Comparison of ENCODE assay signal across 8 cellular contexts in the genomic region with DNA sequence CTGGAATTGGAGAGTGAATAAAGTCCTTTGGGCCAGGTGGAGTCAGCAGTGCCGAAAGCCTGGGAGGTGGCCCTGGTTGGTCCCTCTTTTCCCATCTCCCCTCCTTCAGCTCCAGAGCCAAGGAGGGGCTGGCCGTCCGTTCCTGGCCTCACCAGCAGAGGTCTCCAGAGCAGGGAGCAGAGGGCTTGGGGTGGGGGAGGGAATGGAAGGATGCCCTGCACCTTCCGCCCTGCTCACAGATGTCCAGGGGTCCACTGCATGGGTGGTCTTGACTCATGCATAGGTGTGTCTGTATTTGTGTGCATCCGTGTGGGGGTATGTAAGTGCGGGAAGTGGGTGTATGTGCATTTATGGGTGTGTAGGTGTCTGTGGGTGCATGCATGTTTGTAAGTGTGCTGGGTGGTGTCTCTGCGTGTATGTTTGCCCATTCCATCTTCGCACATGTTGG.
DNase-seq lines count a peak whose midpoint lies in the region; ATAC-seq and TF ChIP-seq lines count a peak whose summit lies in the region.

No MANE protein-coding gene starts in this region.

- H3K23ac ChIP-seq in IMR-90 (ENCODE audit: low read depth, low read length), result no peak overlapping the region

- CTCF ChIA-PET in IMR-90 (lab: Yijun Ruan, JAX), result interaction anchor here (0.6 to 1.2 kb wide), 4 partner anchors 23 to 205 kb away, joined by 3 to 4 read pairs (median 3); no protein-coding TSS in a partner anchor

- dilution Hi-C loops in IMR-90 (cut with HindIII; ENCODE audit: low sequenced_read_pairs, unreplicated experiment), result no loop called here

- peaks cover 6% of the 10 kb centered on the region; the same call in 1 of the 2 replicates for H3K27me3 ChIP-seq in DOHH2 (ENCODE audit: control insufficient read depth, low read length)
- H3K27me3 ChIP-seq in IMR-90 (ENCODE audit: control insufficient read depth, insufficient read depth, low read length), result no peaks in the 10 kb centered on the region
- no peaks in the 10 kb centered on the region for H3K27me3 ChIP-seq in thyroid gland

- no peak overlapping the region for H3K18ac ChIP-seq in IMR-90 (ENCODE audit: low read depth, low read length)

- BruUV-seq in IMR-90 (replicated peaks; lab: Mats Ljungman, UMichigan), result no TSS peak

- H4K5ac ChIP-seq in IMR-90 (ENCODE audit: low read depth, low read length), result peak overlapping the region; percentile 51; the same call in 1 of the 2 replicates

- H2AFZ ChIP-seq in IMR-90 (replicated peaks; ENCODE audit: low read length, poor library complexity), result peak overlapping the region; percentile 80

- H3K4ac ChIP-seq in IMR-90 (ENCODE audit: low read depth, low read length), result peak overlapping the region; percentile 70; the same call in 1 of the 2 replicates

- H2AK9ac ChIP-seq in IMR-90 (replicated peaks; ENCODE audit: low read depth, low read length, poor library complexity), result peak overlapping the region; percentile 60

- no peaks in the 10 kb centered on the region for H3F3A ChIP-seq in DOHH2 (ENCODE audit: control insufficient read depth, insufficient read depth)

- TF ChIP-seq RAD21 in IMR-90 (IDR thresholded peaks at IDR 0.05; ENCODE audit: low read length), result peak; percentile 86

- peaks cover 0 to 4% of the 10 kb centered on the region in 2 experiments; a peak in 1 of 4 replicates for H3K79me1 ChIP-seq in IMR-90 (ENCODE audit: low read depth in 1 of 2, low read length in 2 of 2)

- TF ChIP-seq POLR2A in IMR-90 (IDR thresholded peaks at IDR 0.05; ENCODE audit: low read depth, low read length) (no peak), thyroid gland (IDR thresholded peaks at IDR 0.05) (no peak)

- H3K9me2 ChIP-seq in DOHH2 (replicated peaks; ENCODE audit: control insufficient read depth, low read length), result no peaks in the 10 kb centered on the region

- TF ChIP-seq CTCF in DOHH2 (IDR thresholded peaks at IDR 0.05; ENCODE audit: low read depth, low read length, poor library complexity, severe bottlenecking) (peak; percentile 83), IMR-90 (conservative IDR thresholded peaks at IDR 0.05; ENCODE audit: low read depth, low read length) (peak; percentile 71), mucosa of descending colon (IDR thresholded peaks at IDR 0.05) (peak; percentile 51), thyroid gland (IDR thresholded peaks at IDR 0.05) (peak; percentile 63 to 91 (median 76))

- H3K14ac ChIP-seq in IMR-90 (replicated peaks; ENCODE audit: low read depth, low read length), result 0 out of 2 replicates have a peak overlapping the region, but pooled peaks have one; percentile 20

- H3K27ac ChIP-seq in DOHH2 (ENCODE audit: low read depth, low read length) (no peak overlapping the region), IMR-90 (ENCODE audit: insufficient read depth, low read length) (no peak overlapping the region), thyroid gland (no peak overlapping the region)

- POLR2A ChIA-PET in IMR-90 (lab: Charles Lee; ENCODE audit: unreplicated experiment), result no interaction called here

- peak overlapping the region; percentile 89; the same call in 1 of the 2 replicates for H2BK20ac ChIP-seq in IMR-90 (ENCODE audit: low read depth, low read length)

- H4K91ac ChIP-seq in IMR-90 (ENCODE audit: insufficient read depth, low read depth, low read length), result peak overlapping the region; percentile 66

- H3K4me3 ChIP-seq in DOHH2 (ENCODE audit: low read length) (no peak overlapping the region), IMR-90 (ENCODE audit: insufficient read depth, low read depth, low read length) (no peak overlapping the region), mucosa of descending colon (no peak overlapping the region), thyroid gland (replicated peaks in 1 of 3) (no peak overlapping the region)

- H3K4me1 ChIP-seq in DOHH2 (ENCODE audit: control insufficient read depth, low read length) (no peaks in the 10 kb centered on the region), IMR-90 (ENCODE audit: control insufficient read depth, insufficient read depth, low read length) (peaks cover 6% of the 10 kb centered on the region), mucosa of descending colon (ENCODE audit: low read depth) (peaks cover 10% of the 10 kb centered on the region), thyroid gland (peaks cover 0 to 10% of the 10 kb centered on the region in 2 donors)

- H3K56ac ChIP-seq in IMR-90 (ENCODE audit: extremely low read depth, insufficient read depth, low read length), result no peak overlapping the region

- 55% methylated on average over 2 of the region's 8 CpGs; no CpG with 5 or more reads in 1 of the 2 experiments for WGBS in IMR-90 (ENCODE audit: extremely low coverage in 2 of 2, insufficient read length in 1 of 2), 2 experiments
- 58 to 61% methylated on average over 7 to 8 of the region's 8 CpGs for WGBS in thyroid gland, 2 donors

- H2BK5ac ChIP-seq in IMR-90 (ENCODE audit: low read depth, low read length, poor library complexity, severe bottlenecking), result no peak overlapping the region

- H3K9ac ChIP-seq in IMR-90 (ENCODE audit: low read depth, low read length), result no peak overlapping the region

- no peaks in the 10 kb centered on the region for H3K36me3 ChIP-seq in DOHH2 (ENCODE audit: control insufficient read depth, low read length)
- H3K36me3 ChIP-seq in IMR-90 (ENCODE audit: control insufficient read depth, insufficient read depth, low read length), result no peaks in the 10 kb centered on the region
- no peaks in the 10 kb centered on the region for H3K36me3 ChIP-seq in mucosa of descending colon (ENCODE audit: low read depth)
- H3K36me3 ChIP-seq in thyroid gland, result no peaks in the 10 kb centered on the region

- H3K4me2 ChIP-seq in DOHH2 (ENCODE audit: low read length) (no peak overlapping the region), IMR-90 (ENCODE audit: low read depth, low read length) (no peak overlapping the region)

- H2BK15ac ChIP-seq in IMR-90 (ENCODE audit: low read depth, low read length), result peak overlapping the region; percentile 6; the same call in 2 of the 3 replicates

- in situ Hi-C loops in IMR-90 (cut with MboI; ENCODE audit: low sequenced_read_pairs), result no loop called here

- H4K20me1 ChIP-seq in DOHH2 (ENCODE audit: control insufficient read depth, insufficient read depth, low read depth, low read length) (no peaks in the 10 kb centered on the region), IMR-90 (ENCODE audit: insufficient read depth, low read length) (no peaks in the 10 kb centered on the region)

- intact Hi-C loops in IMR-90 (cut with micrococcal nuclease), result loop anchor here (1.0 kb wide), 1 partner anchor 198 kb away; no protein-coding TSS in a partner anchor
- intact Hi-C loops in mucosa of descending colon (cut with DNase I, micrococcal nuclease), result loop anchor here in 1 of 2 donors (5.0 kb wide), 1 partner anchor 203 kb away; the partner anchor contains the start of gene ZFP36L2
- intact Hi-C loops in thyroid gland (cut with DNase I), result loop anchor here (10.0 kb wide), 1 partner anchor 460 kb away; no protein-coding TSS in a partner anchor

- H4K8ac ChIP-seq in IMR-90 (ENCODE audit: low read depth in 2 of 2, low read length in 2 of 2), result peak overlapping the region in 1 of 2 experiments; percentile 85; a peak in 2 of 4 replicates

- no peaks in the 10 kb centered on the region for H3K79me2 ChIP-seq in DOHH2 (ENCODE audit: control insufficient read depth, low read length)

- H2AK5ac ChIP-seq in IMR-90 (ENCODE audit: low read depth, low read length), result peak overlapping the region; percentile 92

- H3K9me3 ChIP-seq in DOHH2 (ENCODE audit: control insufficient read depth, insufficient read depth, low read length), result peaks cover 8% of the 10 kb centered on the region
- H3K9me3 ChIP-seq in IMR-90 (ENCODE audit: control insufficient read depth, insufficient read depth, low read length), result peaks cover 8% of the 10 kb centered on the region; the same call in 1 of the 2 replicates
- no peaks in the 10 kb centered on the region for H3K9me3 ChIP-seq in mucosa of descending colon
- no peaks in the 10 kb centered on the region for H3K9me3 ChIP-seq in thyroid gland

- peaks cover 5% of the 10 kb centered on the region for H3K9me1 ChIP-seq in IMR-90 (ENCODE audit: insufficient read depth, low read length)

- peak; percentile 55 for DNase-seq in IMR-90
- DNase-seq in activated CD4-positive, alpha-beta T cell treated with anti-CD3 and anti-CD28 coated beads, Interleukin-2, amount 50 U/mL, for 1 hour, result peak; percentile 32
- peak; percentile 72 for DNase-seq in epidermal melanocyte (ENCODE audit: insufficient read length, low spot score)
- peak in 2 of 3 donors; percentile 83 to 85 for DNase-seq in mucosa of descending colon
- peak; percentile 63 to 68 for DNase-seq in thyroid gland
- no peak for DNase-seq in foreskin melanocyte

- peak overlapping the region; percentile 70 for H2BK120ac ChIP-seq in IMR-90 (ENCODE audit: low read depth, low read length)

- ATAC-seq in IMR-90 (ENCODE audit: low read depth) (peak; percentile 90), mucosa of descending colon (peak; percentile 57), HG02973 (IDR thresholded peaks at IDR 0.05; ENCODE audit: unreplicated experiment) (no peak)

TF ChIP-seq in IMR-90, 13 proteins besides CTCF, POLR2A, EP300 and RAD21:
- no peak for TF ChIP-seq FOS (IDR thresholded peaks at IDR 0.05; ENCODE audit: low read depth, low read length)
- no peak for TF ChIP-seq RCOR1 (IDR thresholded peaks at IDR 0.05; ENCODE audit: insufficient replicate concordance, low read length)
- no peak for TF ChIP-seq RFX5 (IDR thresholded peaks at IDR 0.05; ENCODE audit: low read depth, low read length)
- TF ChIP-seq USF2 (IDR thresholded peaks at IDR 0.05; ENCODE audit: low read depth, low read length), result no peak
- peak; percentile 83 for TF ChIP-seq SMC3 (IDR thresholded peaks at IDR 0.05; ENCODE audit: low read depth, low read length)
- peak; percentile 36; the same call in 1 of the 2 replicates for TF ChIP-seq MAZ (IDR thresholded peaks at IDR 0.05; ENCODE audit: borderline replicate concordance, low read depth, low read length)
- no peak for TF ChIP-seq MXI1 (IDR thresholded peaks at IDR 0.05; ENCODE audit: borderline replicate concordance, low read depth, low read length)
- TF ChIP-seq CHD1 (IDR thresholded peaks at IDR 0.05; ENCODE audit: low read depth, low read length), result no peak
- TF ChIP-seq MAFK (IDR thresholded peaks at IDR 0.05; ENCODE audit: low read depth, low read length), result no peak
